In genomic region chr20:53944796-53945195, GRCh38 we compare ENCODE assay signal across 26 cellular contexts.
"Had no signal": no experiment of that assay in that cellular context is flagged by ENCODE, and none has a peak within 500 bp of the region (broad histone marks: within the 10 kb centered on the region; RNA-seq: fewer than 3 reads in every experiment).

No MANE protein-coding gene starts in this region.

- H3K4me3 ChIP-seq: gastroesophageal sphincter, right atrium auricular region, suprapubic skin, tibial artery had no signal

- H3K27me3 ChIP-seq: dorsolateral prefrontal cortex, gastroesophageal sphincter, right atrium auricular region, suprapubic skin, tibial artery had no signal

- H3K36me3 ChIP-seq: gastroesophageal sphincter, right atrium auricular region, suprapubic skin, tibial artery had no signal

- H3K9me3 ChIP-seq: gastroesophageal sphincter, right atrium auricular region, suprapubic skin, tibial artery had no signal

- H3K27ac ChIP-seq: gastroesophageal sphincter, parathyroid adenoma, right atrium auricular region, suprapubic skin, tibial artery had no signal

- FAIRE-seq: bronchial epithelial cell, colon, keratinocyte had no signal

- H3K79me2 ChIP-seq: parathyroid adenoma had no signal

- DNase-seq: activated CD4-positive, alpha-beta T cell treated with anti-CD3 and anti-CD28 coated beads for 36 hours; activated CD4-positive, CD25-positive, alpha-beta regulatory T cell; activated CD8-positive, alpha-beta T cell treated with anti-CD3 and anti-CD28 coated beads, Interleukin-2, amount 10 ng/mL, durations not matched to agents 7 days and 5 days; activated T-cell treated with anti-CD3 and anti-CD28 coated beads, Interleukin-2, amount 50 U/mL, for 24 hours; anterior cingulate cortex; dorsolateral prefrontal cortex; effector memory CD4-positive, alpha-beta T cell; hippocampal formation; left cardiac atrium; left ventricle myocardium superior; midbrain; naive thymus-derived CD8-positive, alpha-beta T cell; nucleus accumbens; stimulated activated CD4-positive, alpha-beta T cell treated with anti-CD3 and anti-CD28 coated beads, Interleukin-1b, Interleukin-23, amount 100 ng/mL, for 48 hours; stimulated activated CD4-positive, alpha-beta T cell treated with anti-CD3 and anti-CD28 coated beads, Interleukin-4, amount 100 ng/mL, for 4 hours; stimulated activated CD8-positive, alpha-beta memory T cell treated with anti-CD3 and anti-CD28 coated beads, Interleukin-4, amount 100 ng/mL, for 48 hours; stimulated activated naive CD8-positive, alpha-beta T cell treated with anti-CD3 and anti-CD28 coated beads, Interleukin-15, amount 100 ng/mL, for 72 hours; T-helper 1 cell; tibial artery had no signal
